ENCODE assay signal across 8 cellular contexts in the genomic region with DNA sequence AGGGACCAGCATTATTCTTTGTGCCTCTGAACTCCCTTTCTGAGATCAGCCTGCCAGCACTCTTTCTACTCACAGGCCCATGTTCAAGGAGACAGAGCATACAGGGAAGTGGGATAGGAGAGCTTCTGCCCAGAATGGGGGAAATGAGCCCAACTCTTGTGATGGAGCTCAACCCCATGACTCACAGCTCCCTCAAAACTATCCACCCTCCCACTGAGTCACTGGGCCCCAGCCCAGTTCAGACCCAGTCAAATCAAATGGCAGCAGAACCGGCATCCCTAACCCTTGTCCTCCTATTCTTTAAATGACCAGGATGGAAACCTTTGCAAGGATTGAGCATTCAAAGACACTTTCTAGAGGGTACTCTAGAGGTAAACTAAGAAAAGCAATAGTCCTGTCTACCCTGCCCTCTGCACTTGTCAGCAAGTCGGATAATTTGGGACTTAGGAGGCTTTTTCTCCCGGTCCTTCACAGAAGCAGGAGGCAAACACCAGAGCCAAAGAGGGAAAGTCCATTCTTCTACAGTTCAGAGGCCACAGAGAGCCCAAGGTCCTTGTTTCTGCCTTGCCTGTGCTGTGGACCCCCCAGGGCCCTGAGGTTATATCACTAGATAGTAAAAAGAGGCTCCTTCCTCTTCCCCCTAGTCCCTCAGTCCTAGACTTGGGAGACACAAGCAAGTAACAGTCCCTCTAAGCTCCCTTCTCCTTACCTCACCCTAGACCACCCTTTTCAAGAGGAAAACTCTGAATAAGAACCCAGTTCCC. TPM values are rescaled to one million over a fixed set of nuclear protein-coding genes. Genes with fewer than 3 reads are reported as not detected.
DNase-seq lines count a peak whose midpoint lies in the region; ATAC-seq and TF ChIP-seq lines count a peak whose summit lies in the region.

No MANE protein-coding gene starts in this region.

- TF ChIP-seq CTCF in astrocyte of the cerebellum (IDR thresholded peaks at IDR 0.05; ENCODE audit: low read depth, low read length, missing control alignments) (no peak), liver (IDR thresholded peaks at IDR 0.05; ENCODE audit: low read depth, low read length, missing input control) (no peak)

- H3K27me3 Mint-ChIP-seq in activated T-cell treated with anti-CD3 and anti-CD28 coated beads, Interleukin-2, amount 50 U/mL, for 24 hours, result no peaks in the 10 kb centered on the region

- WGBS in liver, result 69% methylated on average over 3 of the region's 3 CpGs

- peak overlapping the region; percentile 73 for H3K4me3 Mint-ChIP-seq in activated T-cell treated with anti-CD3 and anti-CD28 coated beads, Interleukin-2, amount 50 U/mL, for 24 hours

- H3K9me3 ChIP-seq in liver (ENCODE audit: control insufficient read depth in 4 of 4, low read length in 3 of 4), result no peaks in the 10 kb centered on the region

- DNase-seq in activated T-cell treated with anti-CD3 and anti-CD28 coated beads, Interleukin-2, amount 50 U/mL, for 24 hours, result no peak
- no peak for DNase-seq in activated T-cell treated with anti-CD3 and anti-CD28 coated beads, Interleukin-2, amount 50 U/mL, for 1 hour
- DNase-seq in astrocyte of the cerebellum (ENCODE audit: low read depth), result no peak
- peak in 10 of 49 donors; percentile 4 to 65 (median 32) for DNase-seq in substantia nigra (lab: John Stamatoyannopoulos, UW)
- DNase-seq in NCI-H2107 treated with DMSO at 0.1 percent for 48 hours (lab: John Stamatoyannopoulos, UW; ENCODE audit: unreplicated experiment), result no peak

- peak overlapping the region in 1 of 2 donors; percentile 11 for H3K9ac ChIP-seq in liver (ENCODE audit: low read depth in 1 of 2, low read length in 2 of 2)

- peak overlapping the region; percentile 68 to 74 for H3K27ac ChIP-seq in liver (ENCODE audit: low read depth in 1 of 2, low read length in 2 of 2)
- peak overlapping the region; percentile 85 for H3K27ac ChIP-seq in substantia nigra (ENCODE audit: low read depth, low read length, poor library complexity, severe bottlenecking)

- TF ChIP-seq RAD21 in liver (IDR thresholded peaks at IDR 0.05), result no peak

- H3K36me3 ChIP-seq in liver (ENCODE audit: control insufficient read depth in 4 of 4, insufficient read depth in 3 of 4, low read depth in 1 of 4, low read length in 3 of 4), result peaks cover 0 to 13% (median 4%) of the 10 kb centered on the region in 4 donors

- peaks cover 64% of the 10 kb centered on the region for H3K4me1 Mint-ChIP-seq in activated T-cell treated with anti-CD3 and anti-CD28 coated beads, Interleukin-2, amount 50 U/mL, for 24 hours (ENCODE audit: low read depth)

- H3K4me3 ChIP-seq in astrocyte of the cerebellum (ENCODE audit: low read depth, low read length) (peak overlapping the region; percentile 28), liver (ENCODE audit: low read depth in 1 of 3, low read length in 3 of 3) (no peak overlapping the region)

- H3K4me1 ChIP-seq in liver (ENCODE audit: control insufficient read depth in 4 of 4, insufficient read depth in 4 of 4, low read length in 3 of 4), result peaks cover 19 to 66% (median 48%) of the 10 kb centered on the region in 4 donors

- no peaks in the 10 kb centered on the region for H3K9me3 Mint-ChIP-seq in activated T-cell treated with anti-CD3 and anti-CD28 coated beads, Interleukin-2, amount 50 U/mL, for 24 hours

- no peaks in the 10 kb centered on the region for H3K27me3 ChIP-seq in liver (ENCODE audit: control insufficient read depth in 4 of 4, insufficient read depth in 4 of 4, low read length in 3 of 4)

- in situ Hi-C loops in astrocyte of the cerebellum (cut with HindIII; ENCODE audit: low sequenced_read_pairs), result no loop called here

- no peaks in the 10 kb centered on the region for H3K36me3 Mint-ChIP-seq in activated T-cell treated with anti-CD3 and anti-CD28 coated beads, Interleukin-2, amount 50 U/mL, for 24 hours (ENCODE audit: low read depth)

- peak overlapping the region; percentile 91 for H3K27ac Mint-ChIP-seq in activated T-cell treated with anti-CD3 and anti-CD28 coated beads, Interleukin-2, amount 50 U/mL, for 24 hours

- ATAC-seq in GM21529 (IDR thresholded peaks at IDR 0.05; ENCODE audit: unreplicated experiment), result no peak
- ATAC-seq in HG03135 (IDR thresholded peaks at IDR 0.05; ENCODE audit: unreplicated experiment), result no peak

TF ChIP-seq in liver, 16 proteins besides CTCF, POLR2A, EP300 and RAD21:
- TF ChIP-seq NR2F2 (IDR thresholded peaks at IDR 0.05) (no peak), RXRA (IDR thresholded peaks at IDR 0.05) (no peak), FOXA2 (IDR thresholded peaks at IDR 0.05) (no peak), SP1 (IDR thresholded peaks at IDR 0.05) (no peak), TAF1 (conservative IDR thresholded peaks at IDR 0.05) (no peak), EGR1 (IDR thresholded peaks at IDR 0.05; ENCODE audit: low read depth in 2 of 2) (no peak), HNF4A (conservative IDR thresholded peaks at IDR 0.05) (no peak), GABPA (IDR thresholded peaks at IDR 0.05 in 1 of 2, conservative IDR thresholded peaks at IDR 0.05 in 1 of 2) (no peak)
- TF ChIP-seq, protein P1, sequence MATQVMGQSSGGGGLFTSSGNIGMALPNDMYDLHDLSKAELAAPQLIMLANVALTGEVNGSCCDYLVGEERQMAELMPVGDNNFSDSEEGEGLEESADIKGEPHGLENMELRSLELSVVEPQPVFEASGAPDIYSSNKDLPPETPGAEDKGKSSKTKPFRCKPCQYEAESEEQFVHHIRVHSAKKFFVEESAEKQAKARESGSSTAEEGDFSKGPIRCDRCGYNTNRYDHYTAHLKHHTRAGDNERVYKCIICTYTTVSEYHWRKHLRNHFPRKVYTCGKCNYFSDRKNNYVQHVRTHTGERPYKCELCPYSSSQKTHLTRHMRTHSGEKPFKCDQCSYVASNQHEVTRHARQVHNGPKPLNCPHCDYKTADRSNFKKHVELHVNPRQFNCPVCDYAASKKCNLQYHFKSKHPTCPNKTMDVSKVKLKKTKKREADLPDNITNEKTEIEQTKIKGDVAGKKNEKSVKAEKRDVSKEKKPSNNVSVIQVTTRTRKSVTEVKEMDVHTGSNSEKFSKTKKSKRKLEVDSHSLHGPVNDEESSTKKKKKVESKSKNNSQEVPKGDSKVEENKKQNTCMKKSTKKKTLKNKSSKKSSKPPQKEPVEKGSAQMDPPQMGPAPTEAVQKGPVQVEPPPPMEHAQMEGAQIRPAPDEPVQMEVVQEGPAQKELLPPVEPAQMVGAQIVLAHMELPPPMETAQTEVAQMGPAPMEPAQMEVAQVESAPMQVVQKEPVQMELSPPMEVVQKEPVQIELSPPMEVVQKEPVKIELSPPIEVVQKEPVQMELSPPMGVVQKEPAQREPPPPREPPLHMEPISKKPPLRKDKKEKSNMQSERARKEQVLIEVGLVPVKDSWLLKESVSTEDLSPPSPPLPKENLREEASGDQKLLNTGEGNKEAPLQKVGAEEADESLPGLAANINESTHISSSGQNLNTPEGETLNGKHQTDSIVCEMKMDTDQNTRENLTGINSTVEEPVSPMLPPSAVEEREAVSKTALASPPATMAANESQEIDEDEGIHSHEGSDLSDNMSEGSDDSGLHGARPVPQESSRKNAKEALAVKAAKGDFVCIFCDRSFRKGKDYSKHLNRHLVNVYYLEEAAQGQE (IDR thresholded peaks at IDR 0.05), result no peak
- TF ChIP-seq, protein P2, sequence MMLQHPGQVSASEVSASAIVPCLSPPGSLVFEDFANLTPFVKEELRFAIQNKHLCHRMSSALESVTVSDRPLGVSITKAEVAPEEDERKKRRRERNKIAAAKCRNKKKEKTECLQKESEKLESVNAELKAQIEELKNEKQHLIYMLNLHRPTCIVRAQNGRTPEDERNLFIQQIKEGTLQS (IDR thresholded peaks at IDR 0.05), result no peak
- TF ChIP-seq, protein P3, sequence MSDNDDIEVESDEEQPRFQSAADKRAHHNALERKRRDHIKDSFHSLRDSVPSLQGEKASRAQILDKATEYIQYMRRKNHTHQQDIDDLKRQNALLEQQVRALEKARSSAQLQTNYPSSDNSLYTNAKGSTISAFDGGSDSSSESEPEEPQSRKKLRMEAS (IDR thresholded peaks at IDR 0.05), result no peak

RNA-seq across cellular contexts. Expression of a gene that starts 3.2 kb away (rescaled TPM):
- total RNA-seq in liver, result 10 to 100 TPM in 1 of 2 donors, 1 to 10 TPM in 1; 6.9 to 29.8 TPM
- polyA plus RNA-seq in liver, result 1 to 10 TPM; 2.8 to 4.3 TPM

RNA-seq across cellular contexts. Expression of a gene that starts 9.5 kb away (rescaled TPM):
- 10 to 100 TPM; 77.8 to 85.1 TPM for total RNA-seq in liver
- 10 to 100 TPM; 77.9 to 96.8 TPM for polyA plus RNA-seq in liver

RNA-seq across cellular contexts. Expression of a gene that starts 16.0 kb away (rescaled TPM):
- 10 to 100 TPM; 10.5 to 15.7 TPM for total RNA-seq in liver
- 10 to 100 TPM; 15.2 to 16.0 TPM for polyA plus RNA-seq in liver

RNA-seq across cellular contexts. Expression of a gene that starts 32.7 kb away (rescaled TPM):
- 10 to 100 TPM in 1 of 2 donors, 1 to 10 TPM in 1; 4.4 to 16.0 TPM for total RNA-seq in liver
- polyA plus RNA-seq in liver, result 1 to 10 TPM; 1.7 to 3.5 TPM

RNA-seq across cellular contexts. Expression of a gene that starts 40.0 kb away (rescaled TPM):
- 100 to 1,000 TPM; 175 to 248 TPM for total RNA-seq in liver
- polyA plus RNA-seq in liver, result 100 to 1,000 TPM in 1 of 2 donors, 10 to 100 TPM in 1; 57.6 to 131 TPM
